21 cellular contexts compared by ENCODE assay signal in genomic region chr9:98933185-98933584, GRCh38. TPM values are rescaled to one million over a fixed set of nuclear protein-coding genes. Genes with fewer than 3 reads are reported as not detected.
"Had no signal": no experiment of that assay in that cellular context is flagged by ENCODE, and none has a peak within 500 bp of the region (broad histone marks: within the 10 kb centered on the region; RNA-seq: fewer than 3 reads in every experiment).

No MANE protein-coding gene starts in this region.

- H3K27ac ChIP-seq: SJSA1, SK-N-MC had no signal

- H3K4me1 ChIP-seq: SJSA1 had no signal

- DNase-seq: Karpas-422, KBM-7, MG63, NCI-H1092, NCI-H1436, NCI-H187, NCI-H2029, NCI-H2081 treated with DMSO at 0.1 percent for 48 hours, NCI-H2171, NCI-H226, NCI-H446, NCI-H510A, NCI-H524 treated with DMSO at 0.1 percent for 48 hours, NCI-H69, NCI-H774, Right ventricle myocardium superior, RPMI8226, SIG-M5 had no signal

- H3K9me3 ChIP-seq: MG63, SJSA1 had no signal

- H3K27me3 ChIP-seq: MG63 had no signal

- H3K4me3 ChIP-seq: MG63, SJSA1, SK-N-MC had no signal

- H3K36me3 ChIP-seq: MG63, SJSA1 had no signal

RNA-seq across cellular contexts. Expression of gene COL15A1, which starts 10.5 kb away (rescaled TPM):
- total RNA-seq: HT-29 had no signal
